Comparison of ENCODE assay signal across 22 cellular contexts in genomic region chr20:54151511-54152226, GRCh38. TPM values are rescaled to one million over a fixed set of nuclear protein-coding genes. Genes with fewer than 3 reads are reported as not detected.
"Had no signal": no experiment of that assay in that cellular context is flagged by ENCODE, and none has a peak within 500 bp of the region (broad histone marks: within the 10 kb centered on the region; RNA-seq: fewer than 3 reads in every experiment).

No MANE protein-coding gene starts in this region.

- H3K27me3 ChIP-seq: neutrophil, sigmoid colon, suprapubic skin, thyroid gland had no signal

- DNase-seq: effector memory CD4-positive, alpha-beta T cell; immature natural killer cell; kidney; left colon; left ventricle myocardium superior; naive thymus-derived CD4-positive, alpha-beta T cell; nephron progenitor cell; posterior cingulate gyrus; sigmoid colon; stimulated activated CD4-positive, alpha-beta T cell treated with anti-CD3 and anti-CD28 coated beads, Interleukin-12 subunit alpha, Interleukin-12 subunit beta, amount 100 ng/mL, for 4 hours; stimulated activated naive CD4-positive, alpha-beta T cell treated with Interleukin-2 at 50 U/mL for 16 hours; thyroid gland had no signal

- H3K27ac Mint-ChIP-seq: immature natural killer cell; naive thymus-derived CD4-positive, alpha-beta T cell; type B pancreatic cell had no signal

- ATAC-seq: gastroesophageal sphincter; left colon; left ventricle myocardium superior; naive thymus-derived CD4-positive, alpha-beta T cell had no signal

- H3K27ac ChIP-seq: gastroesophageal sphincter, neutrophil, sigmoid colon, suprapubic skin, thyroid gland had no signal

- H3K36me3 Mint-ChIP-seq: immature natural killer cell; naive thymus-derived CD4-positive, alpha-beta T cell; type B pancreatic cell had no signal

- H3K9me3 ChIP-seq: gastroesophageal sphincter, neutrophil, sigmoid colon, suprapubic skin, thyroid gland had no signal

- H3K4me1 Mint-ChIP-seq: immature natural killer cell had no signal

- H3K4me3 Mint-ChIP-seq: immature natural killer cell; naive thymus-derived CD4-positive, alpha-beta T cell; nephron progenitor cell; type B pancreatic cell had no signal

- H3K4me1 ChIP-seq: gastroesophageal sphincter, sigmoid colon, thyroid gland had no signal

- H3K9me3 Mint-ChIP-seq: immature natural killer cell; naive thymus-derived CD4-positive, alpha-beta T cell; nephron progenitor cell; type B pancreatic cell had no signal

- H3K4me3 ChIP-seq: gastroesophageal sphincter, lung, sigmoid colon, skin epidermis, suprapubic skin, thyroid gland had no signal

- H3K36me3 ChIP-seq: gastroesophageal sphincter, neutrophil, sigmoid colon, suprapubic skin, thyroid gland had no signal

- H3K27me3 Mint-ChIP-seq: type B pancreatic cell had no signal

RNA-seq across cellular contexts. Expression of gene CYP24A1, which starts 22.1 kb away (rescaled TPM):
- total RNA-seq: fibroblast of villous mesenchyme, left colon, left ventricle myocardium superior, mesenteric fat pad, osteocyte, pulmonary artery endothelial cell, sigmoid colon had no signal
- polyA plus RNA-seq: immature natural killer cell; naive thymus-derived CD4-positive, alpha-beta T cell had no signal
